ENCODE assay signal across 6 cellular contexts in the genomic region with DNA sequence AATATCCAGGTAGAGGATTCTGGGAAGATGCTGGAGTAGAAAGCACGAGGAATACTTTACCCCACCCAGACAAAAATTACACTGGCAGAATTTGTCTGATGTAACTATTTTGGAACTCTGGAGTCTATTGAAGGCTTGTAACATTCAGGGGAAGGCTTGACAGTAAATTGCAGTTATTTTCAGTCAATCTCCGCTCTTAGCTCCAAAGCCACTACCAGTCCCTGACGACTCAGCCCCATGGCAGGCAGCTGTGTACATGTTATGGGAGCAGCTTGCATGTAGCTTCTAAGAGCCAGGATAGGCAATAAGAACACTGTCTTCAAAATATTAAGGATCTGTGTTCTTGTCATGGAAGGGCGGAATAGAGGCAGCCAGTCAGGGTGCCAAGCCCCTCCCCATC.
DNase-seq lines count a peak whose midpoint lies in the region; ATAC-seq, FAIRE-seq and TF ChIP-seq lines count a peak whose summit lies in the region.
"Not testable (repeated sequence)": the region's sequence is repeated elsewhere in the genome, so short reads cannot be mapped to it uniquely, and the experiment has no call there.

No MANE protein-coding gene starts in this region.

- H3K27ac Mint-ChIP-seq in astrocyte (ENCODE audit: unreplicated experiment), result not testable (repeated sequence)

- H2BK15ac ChIP-seq in IMR-90 (ENCODE audit: low read depth, low read length), result not testable (repeated sequence)

- not testable (repeated sequence) for H3K27me3 Mint-ChIP-seq in astrocyte (ENCODE audit: low read depth, unreplicated experiment)

- in situ Hi-C loops in IMR-90 (cut with MboI; ENCODE audit: low sequenced_read_pairs), result not testable (repeated sequence)

- not testable (repeated sequence) for H4K20me1 ChIP-seq in IMR-90 (ENCODE audit: insufficient read depth, low read length); astrocyte (ENCODE audit: insufficient read depth, low read length)

- not testable (repeated sequence) for H3K4me3 ChIP-seq in IMR-90 (ENCODE audit: insufficient read depth, low read depth, low read length); astrocyte (ENCODE audit: insufficient read depth, low read depth, low read length); choroid plexus epithelial cell (ENCODE audit: low read depth, low read length); fibroblast of the aortic adventitia (ENCODE audit: low read depth, low read length)

- H3K4me1 Mint-ChIP-seq in astrocyte (ENCODE audit: low read depth, unreplicated experiment), result not testable (repeated sequence)

- not testable (repeated sequence) for H4K5ac ChIP-seq in IMR-90 (ENCODE audit: low read depth, low read length)

- POLR2A ChIA-PET in IMR-90 (lab: Charles Lee; ENCODE audit: unreplicated experiment), result not testable (repeated sequence)

- not testable (repeated sequence) for H3K79me2 ChIP-seq in astrocyte (ENCODE audit: insufficient read depth, low read length)

- TF ChIP-seq RAD21 in IMR-90 (IDR thresholded peaks at IDR 0.05; ENCODE audit: low read length), result not testable (repeated sequence)

- peak; percentile 13 for FAIRE-seq in astrocyte (lab: Jason Lieb, UNC)

- TF ChIP-seq POLR2A in IMR-90 (IDR thresholded peaks at IDR 0.05; ENCODE audit: low read depth, low read length), result not testable (repeated sequence)

- ATAC-seq in IMR-90 (ENCODE audit: low read depth), result not testable (repeated sequence)

- TF ChIP-seq CTCF in IMR-90 (conservative IDR thresholded peaks at IDR 0.05; ENCODE audit: low read depth, low read length); astrocyte (IDR thresholded peaks at IDR 0.05; ENCODE audit: insufficient read depth, low read depth, low read length); choroid plexus epithelial cell (conservative IDR thresholded peaks at IDR 0.05; ENCODE audit: low read depth, low read length); fibroblast of the aortic adventitia (IDR thresholded peaks at IDR 0.05; ENCODE audit: insufficient read depth, low read length): not testable (repeated sequence)

- no CpG with 5 or more reads among the region's 4 CpGs for WGBS in IMR-90 (ENCODE audit: extremely low coverage in 2 of 2, insufficient read length in 1 of 2), 2 experiments

- H3K14ac ChIP-seq in IMR-90 (replicated peaks; ENCODE audit: low read depth, low read length), result not testable (repeated sequence)

- H3K9me1 ChIP-seq in IMR-90 (ENCODE audit: insufficient read depth, low read length), result not testable (repeated sequence)

- H3K4me1 ChIP-seq in IMR-90 (ENCODE audit: control insufficient read depth, insufficient read depth, low read length); astrocyte (ENCODE audit: insufficient read depth, low read length): not testable (repeated sequence)

- H3K36me3 Mint-ChIP-seq in astrocyte (ENCODE audit: low read depth, unreplicated experiment), result peaks cover 15% of the 10 kb centered on the region

- H2BK120ac ChIP-seq in IMR-90 (ENCODE audit: low read depth, low read length), result not testable (repeated sequence)

- not testable (repeated sequence) for H4K91ac ChIP-seq in IMR-90 (ENCODE audit: insufficient read depth, low read depth, low read length)

- not testable (repeated sequence) for H3K36me3 ChIP-seq in IMR-90 (ENCODE audit: control insufficient read depth, insufficient read depth, low read length); astrocyte (ENCODE audit: insufficient read depth, low read length)

- not testable (repeated sequence) for BruUV-seq in IMR-90 (replicated peaks; lab: Mats Ljungman, UMichigan)

- not testable (repeated sequence) for H3K18ac ChIP-seq in IMR-90 (ENCODE audit: low read depth, low read length)

- H2AK5ac ChIP-seq in IMR-90 (ENCODE audit: low read depth, low read length), result not testable (repeated sequence)

- CTCF ChIA-PET in IMR-90 (lab: Yijun Ruan, JAX), result not testable (repeated sequence)

- DNase-seq in EH (ENCODE audit: low read depth) (peak; percentile 35), IMR-90 (peak; percentile 18), astrocyte (ENCODE audit: low read depth) (peak; percentile 36), choroid plexus epithelial cell (ENCODE audit: low read depth) (peak; percentile 59), fibroblast of the aortic adventitia (ENCODE audit: low read depth) (peak; percentile 0), islet precursor cell (peak; percentile 54)

- not testable (repeated sequence) for H2BK5ac ChIP-seq in IMR-90 (ENCODE audit: low read depth, low read length, poor library complexity, severe bottlenecking)

- not testable (repeated sequence) for H2AFZ ChIP-seq in IMR-90 (replicated peaks; ENCODE audit: low read length, poor library complexity); astrocyte (ENCODE audit: low read depth, low read length)

- H2BK20ac ChIP-seq in IMR-90 (ENCODE audit: low read depth, low read length), result not testable (repeated sequence)

- H3K27ac ChIP-seq in IMR-90 (ENCODE audit: insufficient read depth, low read length); astrocyte (ENCODE audit: low read depth, low read length): not testable (repeated sequence)

- not testable (repeated sequence) for H3K4me2 ChIP-seq in IMR-90 (ENCODE audit: low read depth, low read length); astrocyte (ENCODE audit: low read length)

- H3K27me3 ChIP-seq in IMR-90 (ENCODE audit: control insufficient read depth, insufficient read depth, low read length); astrocyte (ENCODE audit: insufficient read depth, low read length): not testable (repeated sequence)

- not testable (repeated sequence) for H3K56ac ChIP-seq in IMR-90 (ENCODE audit: extremely low read depth, insufficient read depth, low read length)

- peaks cover 15% of the 10 kb centered on the region for H3K9me3 Mint-ChIP-seq in astrocyte (ENCODE audit: unreplicated experiment)

- not testable (repeated sequence) for H3K4ac ChIP-seq in IMR-90 (ENCODE audit: low read depth, low read length)

- H2AK9ac ChIP-seq in IMR-90 (replicated peaks; ENCODE audit: low read depth, low read length, poor library complexity), result not testable (repeated sequence)

- not testable (repeated sequence) for H3K9ac ChIP-seq in IMR-90 (ENCODE audit: low read depth, low read length); astrocyte (ENCODE audit: low read length)

- not testable (repeated sequence) for H3K4me3 Mint-ChIP-seq in astrocyte (ENCODE audit: unreplicated experiment)

- dilution Hi-C loops in IMR-90 (cut with HindIII; ENCODE audit: low sequenced_read_pairs, unreplicated experiment), result not testable (repeated sequence)

- not testable (repeated sequence) for H3K9me3 ChIP-seq in IMR-90 (ENCODE audit: control insufficient read depth, insufficient read depth, low read length); astrocyte (ENCODE audit: insufficient read depth, low read depth, low read length)

- not testable (repeated sequence) for H4K8ac ChIP-seq in IMR-90 (ENCODE audit: low read depth in 2 of 2, low read length in 2 of 2)

- intact Hi-C loops in IMR-90 (cut with micrococcal nuclease), result not testable (repeated sequence)

- H3K79me1 ChIP-seq in IMR-90 (ENCODE audit: low read depth in 1 of 2, low read length in 2 of 2), result not testable (repeated sequence)

- not testable (repeated sequence) for H3K23ac ChIP-seq in IMR-90 (ENCODE audit: low read depth, low read length)

Comparison
In these comparisons a context has a peak if more than half of its experiments do, and no peak if none do; other contexts are left out.
1. DNase-seq: peak in every context shown above with its lines; median percentile 59 in choroid plexus epithelial cell; 54 in islet precursor cell; 36 in astrocyte; 35 in EH; 18 in IMR-90; 0 in fibroblast of the aortic adventitia.